Comparison of ENCODE assay signal across 8 cellular contexts in genomic region chr21:26966978-26967913, GRCh38. TPM values are rescaled to one million over a fixed set of nuclear protein-coding genes. Genes with fewer than 3 reads are reported as not detected.
A peak's percentile ranks its signal among the peaks of the same experiment; 100 is the strongest.
DNase-seq lines count a peak whose midpoint lies in the region; ATAC-seq and FAIRE-seq lines count a peak whose summit lies in the region.

TSS of gene ADAMTS5 (minus strand) at chr21:26967088. CDS start at chr21:26966391, 697 bp downstream.

- H3K9me3 ChIP-seq in duodenal mucosa (ENCODE audit: control insufficient read depth in 1 of 2, low read length in 2 of 2), result no peaks in the 10 kb centered on the region

- peak; percentile 84 for FAIRE-seq in urothelium cell line (lab: Jason Lieb, UNC)

- no peaks in the 10 kb centered on the region for H3K4me1 ChIP-seq in duodenal mucosa (ENCODE audit: control insufficient read depth in 1 of 2, insufficient read depth in 2 of 2, low read length in 2 of 2)

- ATAC-seq in HG03045 (IDR thresholded peaks at IDR 0.05; ENCODE audit: unreplicated experiment), result no peak
- no peak for ATAC-seq in HG02588 (IDR thresholded peaks at IDR 0.05; ENCODE audit: unreplicated experiment)

- no peaks in the 10 kb centered on the region for H3K36me3 ChIP-seq in duodenal mucosa (ENCODE audit: control insufficient read depth in 1 of 2, insufficient read depth in 2 of 2, low read length in 2 of 2)

- peaks cover 3 to 9% of the 10 kb centered on the region in 2 donors for H3K27me3 ChIP-seq in duodenal mucosa (ENCODE audit: control insufficient read depth in 1 of 2, insufficient read depth in 2 of 2, low read length in 2 of 2)

- peak within 1 kb of the TSS; percentile 67 for H3K27ac ChIP-seq in duodenal mucosa (ENCODE audit: low read depth, low read length)

- H3K9ac ChIP-seq in duodenal mucosa (ENCODE audit: low read depth in 1 of 2, low read length in 2 of 2), result peak within 1 kb of the TSS in 1 of 2 donors; percentile 32

- peak; percentile 90 for DNase-seq in EH (ENCODE audit: low read depth)
- peak; percentile 12 for DNase-seq in NCI-H2171 (lab: John Stamatoyannopoulos, UW)
- peak; percentile 90 for DNase-seq in mesenteric fat pad (ENCODE audit: low spot score)
- DNase-seq in urothelium cell line (ENCODE audit: low spot score), result peak; percentile 71
- no peak for DNase-seq in NCI-H1092 (lab: John Stamatoyannopoulos, UW)

- H3K4me3 ChIP-seq in duodenal mucosa (ENCODE audit: low read depth in 1 of 2, low read length in 2 of 2), result peak within 1 kb of the TSS; percentile 49 to 64

RNA-seq across cellular contexts. Expression of gene ADAMTS5, which starts in this region (rescaled TPM):
- 60.0 TPM for total RNA-seq in mesenteric fat pad
